1 cellular context compared by ENCODE assay signal in genomic region chr1:226425431-226426031, GRCh38.
TF ChIP-seq lines count a peak whose summit lies in the region.

No MANE protein-coding gene starts in this region.

TF ChIP-seq in WTC11, 78 proteins besides CTCF, POLR2A, EP300 and RAD21 (continued from another document):
- TF ChIP-seq E2F4 (CRISPR knock-in tag; IDR thresholded peaks at IDR 0.05; ENCODE audit: borderline replicate concordance, low read depth) (no peak), NFATC4 (CRISPR knock-in tag; IDR thresholded peaks at IDR 0.05) (no peak), AR (CRISPR knock-in tag; IDR thresholded peaks at IDR 0.05) (no peak), NR1H2 (CRISPR knock-in tag; IDR thresholded peaks at IDR 0.05) (no peak), HMGA2 (CRISPR knock-in tag; IDR thresholded peaks at IDR 0.05) (no peak), ZNF416 (CRISPR knock-in tag; IDR thresholded peaks at IDR 0.05) (no peak), NR2C2 (CRISPR knock-in tag; IDR thresholded peaks at IDR 0.05) (no peak)
TF ChIP-seq in WTC11: peak in this region for 0.
